1 cellular context compared by ENCODE assay signal in genomic region chr20:60403105-60403741, GRCh38.
TF ChIP-seq lines count a peak whose summit lies in the region.

No MANE protein-coding gene starts in this region.

TF ChIP-seq in GM12878, 131 proteins besides CTCF, POLR2A, EP300 and RAD21 (continued from another document):
- no peak for TF ChIP-seq MEF2B (IDR thresholded peaks at IDR 0.05; ENCODE audit: partially characterized antibody, poor library complexity, severe bottlenecking)
- TF ChIP-seq HDGF (IDR thresholded peaks at IDR 0.05) = no peak
- TF ChIP-seq JUNB (IDR thresholded peaks at IDR 0.05) = peak; percentile 26; the same call in 1 of the 2 replicates
- TF ChIP-seq TCF12 (IDR thresholded peaks at IDR 0.05; ENCODE audit: low read depth, low read length) = peak; percentile 46; the same call in 1 of the 2 replicates
- TF ChIP-seq ETV6 (conservative IDR thresholded peaks at IDR 0.05 in 1 of 2, IDR thresholded peaks at IDR 0.05 in 1 of 2; ENCODE audit: borderline replicate concordance in 1 of 2, low read depth in 1 of 2) = 0 out of 4 replicates have a peak, but pooled peaks of 1 of the 2 experiments have one; percentile 20
- peak; percentile 62 for TF ChIP-seq EED (IDR thresholded peaks at IDR 0.05; ENCODE audit: low read depth)
- no peak for TF ChIP-seq NFYA (IDR thresholded peaks at IDR 0.05; ENCODE audit: borderline replicate concordance, low read depth, low read length)
- peak; percentile 88; the same call in 1 of the 2 replicates for TF ChIP-seq TCF3 (IDR thresholded peaks at IDR 0.05; ENCODE audit: borderline replicate concordance, insufficient read depth, low read depth, low read length)
